In genomic region chr3:139134678-139135372, GRCh38 we compare ENCODE assay signal across 1 cellular context.
TF ChIP-seq lines count a peak whose summit lies in the region.

No MANE protein-coding gene starts in this region.

TF ChIP-seq in GM12878, 131 proteins besides CTCF, POLR2A, EP300 and RAD21 (continued from another document):
- TF ChIP-seq KAT2A (conservative IDR thresholded peaks at IDR 0.05; ENCODE audit: control insufficient read depth, low read depth, low read length) (no peak), MYB (IDR thresholded peaks at IDR 0.05; ENCODE audit: borderline replicate concordance, low read depth, low read length) (no peak), MEF2A (IDR thresholded peaks at IDR 0.05; ENCODE audit: insufficient read depth, low read depth, low read length) (no peak), BHLHE40 (IDR thresholded peaks at IDR 0.05; ENCODE audit: borderline replicate concordance in 1 of 2, low read depth in 2 of 2, low read length in 1 of 2) (no peak), E2F8 (IDR thresholded peaks at IDR 0.05; ENCODE audit: low read depth, partially characterized antibody) (no peak), FOXK2 (IDR thresholded peaks at IDR 0.05) (no peak), CEBPB (IDR thresholded peaks at IDR 0.05; ENCODE audit: borderline replicate concordance in 1 of 2, low read depth in 2 of 2, low read length in 2 of 2) (no peak), NFIC (IDR thresholded peaks at IDR 0.05; ENCODE audit: low read depth, low read length) (no peak), CHD2 (IDR thresholded peaks at IDR 0.05; ENCODE audit: borderline replicate concordance, low read depth, low read length) (no peak), ZNF274 (IDR thresholded peaks at IDR 0.05; ENCODE audit: insufficient read depth, insufficient read length) (no peak)
TF ChIP-seq in GM12878: peak in this region for 0.
